ENCODE assay signal across 20 cellular contexts in the genomic region with DNA sequence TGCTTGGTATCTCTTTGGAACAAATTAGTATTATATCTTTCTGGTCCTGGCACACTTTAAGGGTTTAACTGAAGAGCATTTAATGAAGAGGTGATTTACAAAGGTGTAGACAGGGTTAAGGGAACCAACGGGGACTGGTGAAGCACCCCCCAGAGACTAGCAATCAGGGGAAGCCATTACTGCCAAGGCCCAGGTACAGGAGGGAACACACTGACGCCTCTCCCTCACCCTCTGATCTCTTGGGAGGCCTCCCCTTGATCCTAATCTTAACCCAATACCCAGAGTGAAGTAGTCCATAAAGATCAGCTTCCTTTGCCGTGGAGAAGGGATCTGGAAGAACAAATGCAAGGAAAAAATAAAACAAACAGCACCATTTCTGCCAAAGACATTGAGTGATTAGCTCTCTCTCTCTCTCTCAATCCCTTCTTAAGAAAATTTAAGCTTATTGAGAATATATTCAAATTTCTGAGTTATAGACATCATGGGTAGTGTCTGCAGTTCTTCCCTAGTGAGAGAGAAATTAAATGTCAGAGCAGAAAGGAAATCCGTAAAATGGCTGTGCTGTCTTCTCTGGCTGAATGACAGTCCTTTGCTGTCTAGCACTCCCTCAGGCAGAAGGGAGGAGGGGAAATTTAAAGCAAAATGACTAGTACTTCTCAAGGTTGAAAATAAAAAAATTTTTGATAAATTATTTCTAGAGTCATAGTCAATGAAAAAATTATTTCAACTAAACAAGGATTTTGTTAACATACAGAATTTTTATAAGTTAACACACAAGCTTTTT. TPM values are rescaled to one million over a fixed set of nuclear protein-coding genes. Genes with fewer than 3 reads are reported as not detected.
A peak's percentile ranks its signal among the peaks of the same experiment; 100 is the strongest.
DNase-seq lines count a peak whose midpoint lies in the region; ATAC-seq, FAIRE-seq and TF ChIP-seq lines count a peak whose summit lies in the region.
"Had no signal": no experiment of that assay in that cellular context is flagged by ENCODE, and none has a peak within 500 bp of the region (broad histone marks: within the 10 kb centered on the region; RNA-seq: fewer than 3 reads in every experiment).

No MANE protein-coding gene starts in this region.

- FAIRE-seq in K562 (lab: Jason Lieb, UNC), result peak; percentile 57

- H3K27me3 Mint-ChIP-seq in HFFc6 (ENCODE audit: insufficient read depth) (no peaks in the 10 kb centered on the region; the same call in 1 of the 2 replicates), nephron (ENCODE audit: low read depth) (no peaks in the 10 kb centered on the region)
- H3K27me3 Mint-ChIP-seq: activated CD4-positive, alpha-beta T cell treated with anti-CD3 and anti-CD28 coated beads for 36 hours had no signal

- TF ChIP-seq CTCF in HFFc6 (IDR thresholded peaks at IDR 0.05) (no peak), K562 (IDR thresholded peaks at IDR 0.05 in 2 of 3, conservative IDR thresholded peaks at IDR 0.05 in 1 of 3; ENCODE audit: insufficient read depth in 2 of 3, low read depth in 1 of 3, low read length in 3 of 3) (no peak), nephron (IDR thresholded peaks at IDR 0.05; ENCODE audit: unreplicated experiment in 3 of 3) (no peak)

- H3K36me3 Mint-ChIP-seq in HFFc6 (ENCODE audit: low read depth) (peaks cover 27% of the 10 kb centered on the region), nephron (ENCODE audit: low read depth) (peaks cover 35% of the 10 kb centered on the region)
- H3K36me3 Mint-ChIP-seq: naive B cell had no signal

- peaks cover 18% of the 10 kb centered on the region for H3K36me3 ChIP-seq in K562 (ENCODE audit: control insufficient read depth, insufficient read depth, low read length)
- H3K36me3 ChIP-seq: transverse colon had no signal

- H3K9me1 ChIP-seq in K562 (ENCODE audit: control insufficient read depth, insufficient read depth, low read length), result no peaks in the 10 kb centered on the region

- in situ Hi-C loops in K562 (cut with MboI), result no loop called here

- WGBS in K562 (ENCODE audit: insufficient coverage, low coverage, missing lambda C conversion rate), result 21% methylated on average over 4 of the region's 4 CpGs

- TF ChIP-seq EP300 in K562 (IDR thresholded peaks at IDR 0.05; ENCODE audit: low read length), result no peak

- H3K9me3 Mint-ChIP-seq in HFFc6, result no peaks in the 10 kb centered on the region
- H3K9me3 Mint-ChIP-seq in nephron, result no peaks in the 10 kb centered on the region
- H3K9me3 Mint-ChIP-seq: T-helper 1 cell treated with Interleukin-12 subunit alpha and Interleukin-12 subunit beta and Interleukin-4 antibody, amounts not matched to agents 30 μg/mL and 1 μg/mL, for 36 hours had no signal

- no peak overlapping the region for H3K4me3 ChIP-seq in K562
- H3K4me3 ChIP-seq: coronary artery, transverse colon had no signal

- intact Hi-C loops in K562 (cut with micrococcal nuclease), result no loop called here

- H3K4me1 Mint-ChIP-seq in HFFc6 (ENCODE audit: low read depth) (peaks cover 30% of the 10 kb centered on the region), nephron (no peaks in the 10 kb centered on the region)

- POLR2A ChIA-PET in K562 (lab: Yijun Ruan, JAX), result interaction anchor here (1.2 kb wide), 1 partner anchor 15 kb away, joined by 3 read pairs; no protein-coding TSS in a partner anchor

- no peaks in the 10 kb centered on the region for H4K20me1 ChIP-seq in K562 (replicated peaks; ENCODE audit: control insufficient read depth, insufficient read depth, low read length)

- H3K9me3 ChIP-seq in K562 (replicated peaks; ENCODE audit: control insufficient read depth, insufficient read depth, low read depth, low read length), result no peaks in the 10 kb centered on the region
- H3K9me3 ChIP-seq: transverse colon had no signal

- no peak overlapping the region for H3K4me2 ChIP-seq in K562 (ENCODE audit: insufficient read depth, low read length)

- no TSS peak for BruUV-seq in K562 (replicated peaks; lab: Mats Ljungman, UMichigan)

- ATAC-seq in K562, result peak; percentile 48; the same call in 1 of the 3 replicates
- ATAC-seq: activated CD4-positive, alpha-beta T cell treated with anti-CD3 and anti-CD28 coated beads for 36 hours had no signal

- peaks cover 6 to 28% of the 10 kb centered on the region in 2 experiments; a peak in 3 of 5 replicates for H3K4me1 ChIP-seq in K562 (replicated peaks in 1 of 2; ENCODE audit: control insufficient read depth in 2 of 2, insufficient read depth in 2 of 2, low read length in 2 of 2)

- no peaks in the 10 kb centered on the region for H3K27me3 ChIP-seq in K562 (ENCODE audit: control insufficient read depth in 2 of 2, insufficient read depth in 2 of 2, low read length in 2 of 2)
- H3K27me3 ChIP-seq: transverse colon had no signal

- DNase-seq in HFFc6, result no peak
- DNase-seq in K562 (ENCODE audit: extremely low read depth in 1 of 4, low spot score in 3 of 4), result peak in 1 of 4 experiments; percentile 26
- DNase-seq in kidney tubule cell (ENCODE audit: low spot score), result no peak
- DNase-seq in A172 (ENCODE audit: low spot score), result no peak
- DNase-seq in NCI-H128 (lab: John Stamatoyannopoulos, UW; ENCODE audit: unreplicated experiment), result no peak
- DNase-seq: activated CD4-positive, alpha-beta T cell treated with anti-CD3 and anti-CD28 coated beads for 36 hours; activated naive CD4-positive, alpha-beta T cell treated with anti-CD3 and anti-CD28 coated beads, Interleukin-2, amount 50 U/mL, for 16 hours; activated T-cell treated with anti-CD3 and anti-CD28 coated beads for 4 hours; C1 segment of cervical spinal cord; H7; naive B cell; NCI-H1417; NCI-H82; stimulated activated naive CD4-positive, alpha-beta T cell; transverse colon had no signal

- H3K9ac ChIP-seq in K562 (ENCODE audit: insufficient read depth in 1 of 2, low read depth in 2 of 2, low read length in 2 of 2), result peak overlapping the region in 1 of 2 experiments; percentile 74; a peak in 1 of 4 replicates

- TF ChIP-seq POLR2A in K562 (conservative IDR thresholded peaks at IDR 0.05), result no peak

- H3K27ac ChIP-seq in K562 (ENCODE audit: extremely low read depth, low read depth, low read length), result peak overlapping the region; percentile 45; the same call in 1 of the 3 replicates
- H3K27ac ChIP-seq: coronary artery, HL-60 had no signal

- CTCF ChIA-PET in K562 (lab: Yijun Ruan, JAX; ENCODE audit: low intra/inter-chr PET ratio), result no interaction called here

- H3K79me2 ChIP-seq in K562 (ENCODE audit: control insufficient read depth, insufficient read depth, low read length), result no peaks in the 10 kb centered on the region

- peak overlapping the region; percentile 61 for H2AFZ ChIP-seq in K562 (ENCODE audit: low read depth, low read length)

- H3K4me3 Mint-ChIP-seq in HFFc6 (no peak overlapping the region), nephron (no peak overlapping the region)
- H3K4me3 Mint-ChIP-seq: activated CD4-positive, alpha-beta T cell treated with anti-CD3 and anti-CD28 coated beads for 36 hours; naive B cell; T-helper 1 cell treated with Interleukin-12 subunit alpha and Interleukin-12 subunit beta and Interleukin-4 antibody, amounts not matched to agents 30 μg/mL and 1 μg/mL, for 36 hours had no signal

- no peak for TF ChIP-seq RAD21 in K562 (CRISPR knock-in tag; conservative IDR thresholded peaks at IDR 0.05 in 1 of 2, IDR thresholded peaks at IDR 0.05 in 1 of 2)

- H3K27ac Mint-ChIP-seq in HFFc6 (peak overlapping the region; percentile 31; the same call in 1 of the 2 replicates), nephron (peak overlapping the region in 2 of 3 experiments; percentile 15 to 56)
- H3K27ac Mint-ChIP-seq: activated CD4-positive, alpha-beta T cell treated with anti-CD3 and anti-CD28 coated beads for 36 hours; T-helper 1 cell treated with Interleukin-12 subunit alpha and Interleukin-12 subunit beta and Interleukin-4 antibody, amounts not matched to agents 30 μg/mL and 1 μg/mL, for 36 hours had no signal

TF ChIP-seq in PFSK-1, 5 proteins besides CTCF, POLR2A, EP300 and RAD21 (continues in another document):
- TF ChIP-seq SIN3A (IDR thresholded peaks at IDR 0.05; ENCODE audit: borderline replicate concordance, insufficient read depth, low read length), result 0 out of 2 replicates have a peak, but pooled peaks have one; percentile 16

TF ChIP-seq in K562, 482 proteins besides CTCF, POLR2A, EP300 and RAD21 (continues in another document):
- TF ChIP-seq YY1 (IDR thresholded peaks at IDR 0.05; ENCODE audit: borderline replicate concordance in 1 of 3, control insufficient read depth in 1 of 3, extremely low read depth in 1 of 3, insufficient read depth in 3 of 3, insufficient read length in 1 of 3, insufficient replicate concordance in 2 of 3, low read depth in 1 of 3, low read length in 2 of 3) (peak in 1 of 3 experiments; percentile 67), HCFC1 (IDR thresholded peaks at IDR 0.05; ENCODE audit: low read depth, low read length) (no peak), GATAD2A (IDR thresholded peaks at IDR 0.05) (no peak), U2AF1 (optimal IDR thresholded peaks at IDR 0.05; ENCODE audit: low read depth, low read length) (no peak), NCOA4 (IDR thresholded peaks at IDR 0.05; ENCODE audit: partially characterized antibody) (no peak)

RNA-seq across cellular contexts. Expression of gene F2R, which starts 20.0 kb away (rescaled TPM):
- 10 to 100 TPM; 47.0 to 73.5 (median 65.5) TPM for total RNA-seq in HFFc6 (2021; fragmentation: NEBNext Ultra II Directional; extraction: Animal tissue kit (Norgen Biotek cat#: 25700))
- polyA plus RNA-seq in PFSK-1 (2012; ENCODE audit: insufficient read length, low read depth), result 30.0 TPM
- 26.4 and 32.1 TPM in 2 replicates for total RNA-seq in K562 (2011; cell fraction: chromatin; rRNA removed; ENCODE audit: low replicate concordance)
- total RNA-seq in K562 (2011; cell fraction: nucleolus; rRNA removed), result 29.2 and 33.2 TPM in 2 replicates
- 46.1 and 60.1 TPM in 2 replicates for total RNA-seq in K562 (2011; cell fraction: nucleoplasm; rRNA removed)
- 11.2 and 13.7 TPM in 2 replicates for total RNA-seq in K562 (2014; rRNA removed)
- total RNA-seq in K562 (2014; rRNA removed; fragmentation: Illumina TruSeq; extraction: Trizol), result 15.1 and 15.2 TPM in 2 replicates
- 10.5 and 11.1 TPM in 2 replicates for total RNA-seq in K562 (2015; rRNA removed; fragmentation: Illumina TruSeq; extraction: Trizol)
- total RNA-seq in K562 (2021), result 14.7 and 15.3 TPM in 2 replicates
- 34.7 and 56.5 TPM in 2 replicates for polyA plus RNA-seq in K562 (2011; rRNA removed)
- 39.1 and 73.9 TPM in 2 replicates for polyA plus RNA-seq in K562 (2011; cell fraction: cytosol; rRNA removed)
- polyA plus RNA-seq in K562 (2011; cell fraction: nucleus; rRNA removed), result 11.1 and 24.1 TPM in 2 replicates
- 10.9 and 11.1 TPM in 2 replicates for polyA plus RNA-seq in K562 (2012)
- 19.1 and 19.8 TPM in 2 replicates for polyA plus RNA-seq in K562 (2014; fragmentation: Illumina TruSeq; extraction: Trizol)
- polyA plus RNA-seq in K562 (2014; fragmentation: Nextera tagmentation; extraction: Ambion mirVana), result 1 to 10 TPM; 4.0 to 4.9 TPM
- polyA plus RNA-seq in K562 (2014; rRNA removed), result 17.1 and 18.5 TPM in 2 replicates
- 35.4 and 55.1 TPM in 2 replicates for polyA minus RNA-seq in K562 (2011; rRNA and poly(A)+ RNA removed)
- 13.9 and 23.1 TPM in 2 replicates for polyA minus RNA-seq in K562 (2011; cell fraction: cytosol; rRNA and poly(A)+ RNA removed)
- polyA minus RNA-seq in K562 (2011; cell fraction: nucleus; rRNA and poly(A)+ RNA removed), result 8.1 and 19.8 TPM in 2 replicates
- total RNA-seq in A172 (2014; rRNA removed; shearing (Covaris generic)), result 30.5 and 44.6 TPM in 2 replicates
